Comparison of ENCODE assay signal across 10 cellular contexts in the genomic region with DNA sequence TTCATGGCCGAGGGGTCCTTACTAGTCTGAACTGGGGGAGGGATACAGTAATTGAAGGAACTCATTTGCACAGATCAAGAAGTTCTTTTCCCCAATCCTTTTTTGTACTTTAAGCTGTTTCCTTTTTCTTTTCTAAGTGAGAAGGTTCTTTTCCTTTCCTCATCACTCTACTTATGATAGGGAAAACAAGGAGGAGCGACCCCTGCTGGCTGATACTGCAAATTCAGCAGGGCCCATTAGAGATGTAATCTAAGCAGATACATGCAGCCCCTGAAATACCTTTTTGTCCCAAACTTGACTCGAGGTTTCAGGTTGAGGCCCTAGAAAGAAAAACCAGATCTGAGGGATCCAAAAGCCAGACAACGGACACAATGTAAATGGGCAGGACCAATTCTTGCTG.
DNase-seq lines count a peak whose midpoint lies in the region; ATAC-seq and TF ChIP-seq lines count a peak whose summit lies in the region.
"Had no signal": no experiment of that assay in that cellular context is flagged by ENCODE, and none has a peak within 500 bp of the region (broad histone marks: within the 10 kb centered on the region; RNA-seq: fewer than 3 reads in every experiment).

No MANE protein-coding gene starts in this region.

- TF ChIP-seq POLR2A in breast epithelium (IDR thresholded peaks at IDR 0.05) (no peak), IMR-90 (IDR thresholded peaks at IDR 0.05; ENCODE audit: low read depth, low read length) (no peak)

- BruUV-seq in MCF 10A (replicated peaks; lab: Mats Ljungman, UMichigan): no TSS peak
- no TSS peak for BruUV-seq in IMR-90 (replicated peaks; lab: Mats Ljungman, UMichigan)

- no peaks in the 10 kb centered on the region for H3K27me3 ChIP-seq in breast epithelium
- no peaks in the 10 kb centered on the region for H3K27me3 ChIP-seq in IMR-90 (ENCODE audit: control insufficient read depth, insufficient read depth, low read length)
- no peaks in the 10 kb centered on the region for H3K27me3 ChIP-seq in smooth muscle cell (ENCODE audit: low read depth)
- H3K27me3 ChIP-seq: upper lobe of left lung had no signal

- H2BK20ac ChIP-seq in IMR-90 (ENCODE audit: low read depth, low read length): no peak overlapping the region

- H2BK5ac ChIP-seq in IMR-90 (ENCODE audit: low read depth, low read length, poor library complexity, severe bottlenecking): no peak overlapping the region

- POLR2A ChIA-PET in MCF 10A (lab: Yijun Ruan, JAX) (no interaction called here), IMR-90 (lab: Charles Lee; ENCODE audit: unreplicated experiment) (no interaction called here)

- CTCF ChIA-PET in MCF 10A (lab: Yijun Ruan, JAX): no interaction called here
- CTCF ChIA-PET in IMR-90 (lab: Yijun Ruan, JAX): no interaction called here

- in situ Hi-C loops in IMR-90 (cut with MboI; ENCODE audit: low sequenced_read_pairs): no loop called here

- H3K18ac ChIP-seq in IMR-90 (ENCODE audit: low read depth, low read length): no peak overlapping the region

- intact Hi-C loops in MCF 10A (cut with micrococcal nuclease): no loop called here
- intact Hi-C loops in breast epithelium (cut with DNase I; ENCODE audit: low total_unique reads): no loop called here
- intact Hi-C loops in IMR-90 (cut with micrococcal nuclease): no loop called here
- intact Hi-C loops in sciatic nerve (cut with DNase I): no loop called here

- H2AK5ac ChIP-seq in IMR-90 (ENCODE audit: low read depth, low read length): no peak overlapping the region

- H3K36me3 ChIP-seq in breast epithelium: no peaks in the 10 kb centered on the region
- no peaks in the 10 kb centered on the region for H3K36me3 ChIP-seq in IMR-90 (ENCODE audit: control insufficient read depth, insufficient read depth, low read length)
- H3K36me3 ChIP-seq in smooth muscle cell (ENCODE audit: low read depth): no peaks in the 10 kb centered on the region
- H3K36me3 ChIP-seq: upper lobe of left lung had no signal

- H4K5ac ChIP-seq in IMR-90 (ENCODE audit: low read depth, low read length): no peak overlapping the region

- no peak for TF ChIP-seq RAD21 in IMR-90 (IDR thresholded peaks at IDR 0.05; ENCODE audit: low read length)

- H3K4me1 ChIP-seq in breast epithelium: no peaks in the 10 kb centered on the region
- no peaks in the 10 kb centered on the region for H3K4me1 ChIP-seq in IMR-90 (ENCODE audit: control insufficient read depth, insufficient read depth, low read length)
- no peaks in the 10 kb centered on the region for H3K4me1 ChIP-seq in smooth muscle cell (ENCODE audit: low read depth)
- H3K4me1 ChIP-seq: upper lobe of left lung had no signal

- no peak overlapping the region for H3K4me2 ChIP-seq in IMR-90 (ENCODE audit: low read depth, low read length)
- H3K4me2 ChIP-seq in smooth muscle cell: no peak overlapping the region

- no peak overlapping the region for H3K14ac ChIP-seq in IMR-90 (replicated peaks; ENCODE audit: low read depth, low read length)

- 60% methylated on average over 1 of the region's 4 CpGs; no CpG with 5 or more reads in 1 of the 2 experiments for WGBS in IMR-90 (ENCODE audit: extremely low coverage in 2 of 2, insufficient read length in 1 of 2), 2 experiments
- 59% methylated on average over 4 of the region's 4 CpGs for WGBS in smooth muscle cell (ENCODE audit: low lambda C conversion rate)

- H3K79me1 ChIP-seq in IMR-90 (ENCODE audit: low read depth in 1 of 2, low read length in 2 of 2): no peaks in the 10 kb centered on the region

- no peaks in the 10 kb centered on the region for H3K9me3 Mint-ChIP-seq in MCF 10A (ENCODE audit: unreplicated experiment)

- H4K8ac ChIP-seq in IMR-90 (ENCODE audit: low read depth in 2 of 2, low read length in 2 of 2): no peak overlapping the region

- no peaks in the 10 kb centered on the region for H3K79me2 ChIP-seq in smooth muscle cell (ENCODE audit: low read depth)

- H3K9ac ChIP-seq in IMR-90 (ENCODE audit: low read depth, low read length) (no peak overlapping the region), smooth muscle cell (ENCODE audit: low read depth) (no peak overlapping the region)

- TF ChIP-seq CTCF in MCF 10A (IDR thresholded peaks at IDR 0.05; ENCODE audit: unreplicated experiment) (peak; percentile 14), breast epithelium (IDR thresholded peaks at IDR 0.05) (no peak), IMR-90 (conservative IDR thresholded peaks at IDR 0.05; ENCODE audit: low read depth, low read length) (0 out of 2 replicates have a peak, but pooled peaks have one; percentile 12), smooth muscle cell (IDR thresholded peaks at IDR 0.05; ENCODE audit: borderline replicate concordance, insufficient read depth, poor library complexity, severe bottlenecking) (peak; percentile 11)

- peaks cover 21 to 34% of the 10 kb centered on the region in 2 donors for H3K9me3 ChIP-seq in breast epithelium
- peaks cover 25% of the 10 kb centered on the region for H3K9me3 ChIP-seq in IMR-90 (ENCODE audit: control insufficient read depth, insufficient read depth, low read length)
- no peaks in the 10 kb centered on the region for H3K9me3 ChIP-seq in smooth muscle cell (replicated peaks; ENCODE audit: low read depth)

- H3K23ac ChIP-seq in IMR-90 (ENCODE audit: low read depth, low read length): no peak overlapping the region

- no peaks in the 10 kb centered on the region for H3F3A ChIP-seq in smooth muscle cell (ENCODE audit: low read depth)

- H3K4ac ChIP-seq in IMR-90 (ENCODE audit: low read depth, low read length): no peak overlapping the region

- H2AFZ ChIP-seq in IMR-90 (replicated peaks; ENCODE audit: low read length, poor library complexity) (no peak overlapping the region), smooth muscle cell (ENCODE audit: low read depth) (no peak overlapping the region)

- H3K9me1 ChIP-seq in IMR-90 (ENCODE audit: insufficient read depth, low read length): no peaks in the 10 kb centered on the region

- no peak overlapping the region for H2AK9ac ChIP-seq in IMR-90 (replicated peaks; ENCODE audit: low read depth, low read length, poor library complexity)

- H4K20me1 ChIP-seq in IMR-90 (ENCODE audit: insufficient read depth, low read length) (no peaks in the 10 kb centered on the region), smooth muscle cell (ENCODE audit: low read depth) (no peaks in the 10 kb centered on the region)

- H3K27ac ChIP-seq in breast epithelium: no peak overlapping the region
- no peak overlapping the region for H3K27ac ChIP-seq in IMR-90 (ENCODE audit: insufficient read depth, low read length)
- H3K27ac ChIP-seq in smooth muscle cell (ENCODE audit: low read depth): no peak overlapping the region
- H3K27ac ChIP-seq: upper lobe of left lung had no signal

- H3K4me3 Mint-ChIP-seq in MCF 10A (ENCODE audit: unreplicated experiment): no peak overlapping the region

- H3K4me3 ChIP-seq in breast epithelium (no peak overlapping the region), IMR-90 (ENCODE audit: insufficient read depth, low read depth, low read length) (no peak overlapping the region), smooth muscle cell (no peak overlapping the region)
- H3K4me3 ChIP-seq: upper lobe of left lung had no signal

- dilution Hi-C loops in IMR-90 (cut with HindIII; ENCODE audit: low sequenced_read_pairs, unreplicated experiment): no loop called here

- no peak overlapping the region for H2BK120ac ChIP-seq in IMR-90 (ENCODE audit: low read depth, low read length)

- H3K56ac ChIP-seq in IMR-90 (ENCODE audit: extremely low read depth, insufficient read depth, low read length): no peak overlapping the region

- ATAC-seq in IMR-90 (ENCODE audit: low read depth) (no peak), sciatic nerve (no peak), GM21447 (IDR thresholded peaks at IDR 0.05; ENCODE audit: unreplicated experiment) (no peak)

- H2BK15ac ChIP-seq in IMR-90 (ENCODE audit: low read depth, low read length): no peak overlapping the region

- H3K4me1 Mint-ChIP-seq in MCF 10A (ENCODE audit: insufficient read depth, unreplicated experiment): no peaks in the 10 kb centered on the region

- H4K91ac ChIP-seq in IMR-90 (ENCODE audit: insufficient read depth, low read depth, low read length): no peak overlapping the region

- H3K36me3 Mint-ChIP-seq in MCF 10A (ENCODE audit: insufficient read depth, unreplicated experiment): no peaks in the 10 kb centered on the region

- DNase-seq in MCF 10A (ENCODE audit: unreplicated experiment) (peak; percentile 56), breast epithelium (ENCODE audit: low spot score in 2 of 2) (no peak), IMR-90 (peak; percentile 8), brain pericyte (ENCODE audit: low read depth, low spot score) (peak; percentile 1), smooth muscle cell (lab: John Stamatoyannopoulos, UW; ENCODE audit: unreplicated experiment) (no peak), sciatic nerve (ENCODE audit: low spot score) (no peak)
- DNase-seq in activated effector memory CD4-positive, alpha-beta T cell treated with Interleukin-2 at 50 U/mL for 16 hours: no peak
- DNase-seq: activated CD8-positive, alpha-beta memory T cell treated with anti-CD3 and anti-CD28 coated beads, Interleukin-2, amount 50 U/mL, for 4 hours had no signal

- no peak overlapping the region for H3K27ac Mint-ChIP-seq in MCF 10A (ENCODE audit: low read depth, unreplicated experiment)

- peaks cover 13% of the 10 kb centered on the region for H3K27me3 Mint-ChIP-seq in MCF 10A (ENCODE audit: insufficient read depth, unreplicated experiment)

TF ChIP-seq in IMR-90, 13 proteins besides CTCF, POLR2A, EP300 and RAD21:
- TF ChIP-seq, protein P1, sequence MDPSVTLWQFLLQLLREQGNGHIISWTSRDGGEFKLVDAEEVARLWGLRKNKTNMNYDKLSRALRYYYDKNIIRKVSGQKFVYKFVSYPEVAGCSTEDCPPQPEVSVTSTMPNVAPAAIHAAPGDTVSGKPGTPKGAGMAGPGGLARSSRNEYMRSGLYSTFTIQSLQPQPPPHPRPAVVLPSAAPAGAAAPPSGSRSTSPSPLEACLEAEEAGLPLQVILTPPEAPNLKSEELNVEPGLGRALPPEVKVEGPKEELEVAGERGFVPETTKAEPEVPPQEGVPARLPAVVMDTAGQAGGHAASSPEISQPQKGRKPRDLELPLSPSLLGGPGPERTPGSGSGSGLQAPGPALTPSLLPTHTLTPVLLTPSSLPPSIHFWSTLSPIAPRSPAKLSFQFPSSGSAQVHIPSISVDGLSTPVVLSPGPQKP (IDR thresholded peaks at IDR 0.05; ENCODE audit: borderline replicate concordance, low read depth, low read length): no peak
- TF ChIP-seq MAZ (IDR thresholded peaks at IDR 0.05; ENCODE audit: borderline replicate concordance, low read depth, low read length) (no peak), MXI1 (IDR thresholded peaks at IDR 0.05; ENCODE audit: borderline replicate concordance, low read depth, low read length) (no peak), FOS (IDR thresholded peaks at IDR 0.05; ENCODE audit: low read depth, low read length) (no peak), CHD1 (IDR thresholded peaks at IDR 0.05; ENCODE audit: low read depth, low read length) (no peak), NFE2L2 (IDR thresholded peaks at IDR 0.05; ENCODE audit: low read depth, low read length) (no peak), MAFK (IDR thresholded peaks at IDR 0.05; ENCODE audit: low read depth, low read length) (no peak)

Comparison
In these comparisons a context has a peak if more than half of its experiments do, and no peak if none do; other contexts are left out.
1. DNase-seq: peak in MCF 10A (single experiment), IMR-90 (single experiment) and brain pericyte (single experiment); none in breast epithelium (0 of 2), smooth muscle cell (single experiment), activated effector memory CD4-positive, alpha-beta T cell treated with Interleukin-2 at 50 U/mL for 16 hours (single experiment) and sciatic nerve (single experiment).
2. CTCF ChIP-seq: peak in MCF 10A (single experiment), IMR-90 (single experiment) and smooth muscle cell (single experiment); none in breast epithelium (0 of 3).